Comparison of ENCODE assay signal across 8 cellular contexts in genomic region chr17:75940727-75941441, GRCh38. TPM values are rescaled to one million over a fixed set of nuclear protein-coding genes. Genes with fewer than 3 reads are reported as not detected.
DNase-seq lines count a peak whose midpoint lies in the region; ATAC-seq and TF ChIP-seq lines count a peak whose summit lies in the region.

A gene with protein sequence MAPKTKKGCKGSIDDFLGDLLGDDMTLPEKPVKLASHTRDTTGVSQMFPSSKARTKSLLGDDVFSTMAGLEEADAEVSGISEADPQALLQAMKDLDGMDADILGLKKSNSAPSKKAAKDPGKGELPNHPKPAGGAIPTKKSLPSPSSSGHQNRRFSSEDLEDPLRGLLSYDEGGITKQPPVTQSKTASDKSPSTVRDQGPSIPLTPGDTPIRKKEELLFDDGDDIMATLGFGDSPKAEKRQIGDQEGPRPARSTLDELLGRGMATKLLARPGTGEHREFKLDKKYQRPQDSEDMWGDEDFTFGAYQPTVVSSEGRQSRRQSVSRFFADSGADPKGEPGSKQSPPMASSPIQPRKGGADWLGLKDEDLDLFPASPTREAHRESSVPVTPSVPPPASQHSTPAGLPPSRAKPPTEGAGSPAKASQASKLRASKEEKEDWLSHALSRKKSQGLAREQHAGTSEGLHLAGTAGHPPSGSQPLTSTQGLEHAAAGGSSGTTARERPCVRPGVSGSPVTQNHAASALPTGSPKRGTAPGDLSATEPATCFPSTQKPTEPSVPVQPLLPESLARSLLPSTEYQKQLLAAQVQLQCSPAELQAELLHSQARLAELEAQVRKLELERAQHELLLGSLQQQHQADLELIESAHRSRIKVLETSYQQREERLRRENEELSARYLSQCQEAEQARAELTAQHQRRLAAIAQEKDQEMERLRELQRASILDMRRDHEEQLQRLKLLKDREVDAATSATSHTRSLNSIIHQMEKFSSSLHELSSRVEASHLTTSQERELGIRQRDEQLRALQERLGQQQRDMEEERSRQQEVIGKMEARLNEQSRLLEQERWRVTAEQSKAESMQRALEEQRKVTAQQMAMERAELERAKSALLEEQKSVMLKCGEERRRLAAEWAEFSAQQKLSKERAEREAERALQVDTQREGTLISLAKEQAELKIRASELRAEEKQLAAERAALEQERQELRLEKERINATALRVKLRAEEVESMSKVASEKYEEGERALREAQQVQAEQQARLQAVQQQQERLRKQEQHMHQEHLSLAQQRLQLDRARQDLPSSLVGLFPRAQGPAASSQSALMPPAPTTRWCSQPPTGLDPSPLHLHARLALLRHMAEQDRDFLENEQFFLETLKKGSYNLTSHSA (minus strand): TSS chr17:75941042. CDS start chr17:75938149, 2,893 bp downstream.

- TF ChIP-seq CTCF in mucosa of descending colon (IDR thresholded peaks at IDR 0.05), result peak; percentile 12

- TF ChIP-seq EP300 in Ishikawa (IDR thresholded peaks at IDR 0.05; ENCODE audit: borderline replicate concordance), result peak; percentile 46; the same call in 1 of the 2 replicates

- no peaks in the 10 kb centered on the region for H3K36me3 ChIP-seq in mucosa of descending colon (ENCODE audit: low read depth)

- H3K27ac ChIP-seq in epithelial cell of prostate, result no peak within 1 kb of the TSS

- TF ChIP-seq RAD21 in Ishikawa (IDR thresholded peaks at IDR 0.05; ENCODE audit: low read depth), result no peak

- intact Hi-C loops in mucosa of descending colon (cut with DNase I, micrococcal nuclease), result no loop called here

- ATAC-seq in GM21529 (IDR thresholded peaks at IDR 0.05; ENCODE audit: unreplicated experiment) (peak; percentile 93), mucosa of descending colon (peak; percentile 100)

- no peaks in the 10 kb centered on the region for H3K9me3 ChIP-seq in mucosa of descending colon

- H3K4me1 ChIP-seq in mucosa of descending colon (ENCODE audit: low read depth), result peaks cover 10% of the 10 kb centered on the region

- peak within 1 kb of the TSS; percentile 65 for H3K4me3 ChIP-seq in mucosa of descending colon

- DNase-seq in DMS 273 (lab: John Stamatoyannopoulos, UW; ENCODE audit: unreplicated experiment) (peak; percentile 98), OCI-M2 (lab: John Stamatoyannopoulos, UW; ENCODE audit: unreplicated experiment) (peak; percentile 24), activated T-cell treated with anti-CD3 and anti-CD28 coated beads for 4 hours (peak; percentile 82), epithelial cell of prostate (ENCODE audit: low read depth, low spot score) (peak; percentile 60), mucosa of descending colon (peak; percentile 93 to 97 (median 96))
- DNase-seq in stimulated activated CD8-positive, alpha-beta memory T cell treated with anti-CD3 and anti-CD28 coated beads, Interleukin-4, amount 100 ng/mL, for 1 hour (ENCODE audit: low read depth in 2 of 2, low spot score in 1 of 2), result peak; percentile 68 to 81

TF ChIP-seq in Ishikawa, 13 proteins besides CTCF, POLR2A, EP300 and RAD21:
- TF ChIP-seq ZBTB7A (IDR thresholded peaks at IDR 0.05; ENCODE audit: low read depth) (peak; percentile 96), TAF1 (IDR thresholded peaks at IDR 0.05; ENCODE audit: low read depth) (peak; percentile 96), NFIC (IDR thresholded peaks at IDR 0.05) (peak; percentile 21; the same call in 1 of the 2 replicates), MAX (IDR thresholded peaks at IDR 0.05) (peak; percentile 98), FOXM1 (IDR thresholded peaks at IDR 0.05; ENCODE audit: borderline replicate concordance, low read depth) (no peak; the same call in 1 of the 2 replicates), YY1 (IDR thresholded peaks at IDR 0.05; ENCODE audit: low read depth) (peak; percentile 82), CEBPB (IDR thresholded peaks at IDR 0.05) (peak; percentile 31; the same call in 1 of the 2 replicates), TCF12 (IDR thresholded peaks at IDR 0.05; ENCODE audit: low read depth) (peak; percentile 87), TEAD4 (IDR thresholded peaks at IDR 0.05) (peak; percentile 72), CREB1 (IDR thresholded peaks at IDR 0.05; ENCODE audit: low read depth) (peak; percentile 21; the same call in 1 of the 2 replicates), EGR1 (IDR thresholded peaks at IDR 0.05) (peak; percentile 53; the same call in 1 of the 2 replicates)
- TF ChIP-seq, protein P1, sequence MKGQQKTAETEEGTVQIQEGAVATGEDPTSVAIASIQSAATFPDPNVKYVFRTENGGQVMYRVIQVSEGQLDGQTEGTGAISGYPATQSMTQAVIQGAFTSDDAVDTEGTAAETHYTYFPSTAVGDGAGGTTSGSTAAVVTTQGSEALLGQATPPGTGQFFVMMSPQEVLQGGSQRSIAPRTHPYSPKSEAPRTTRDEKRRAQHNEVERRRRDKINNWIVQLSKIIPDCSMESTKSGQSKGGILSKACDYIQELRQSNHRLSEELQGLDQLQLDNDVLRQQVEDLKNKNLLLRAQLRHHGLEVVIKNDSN (IDR thresholded peaks at IDR 0.05), result peak; percentile 65
- TF ChIP-seq, protein P2, sequence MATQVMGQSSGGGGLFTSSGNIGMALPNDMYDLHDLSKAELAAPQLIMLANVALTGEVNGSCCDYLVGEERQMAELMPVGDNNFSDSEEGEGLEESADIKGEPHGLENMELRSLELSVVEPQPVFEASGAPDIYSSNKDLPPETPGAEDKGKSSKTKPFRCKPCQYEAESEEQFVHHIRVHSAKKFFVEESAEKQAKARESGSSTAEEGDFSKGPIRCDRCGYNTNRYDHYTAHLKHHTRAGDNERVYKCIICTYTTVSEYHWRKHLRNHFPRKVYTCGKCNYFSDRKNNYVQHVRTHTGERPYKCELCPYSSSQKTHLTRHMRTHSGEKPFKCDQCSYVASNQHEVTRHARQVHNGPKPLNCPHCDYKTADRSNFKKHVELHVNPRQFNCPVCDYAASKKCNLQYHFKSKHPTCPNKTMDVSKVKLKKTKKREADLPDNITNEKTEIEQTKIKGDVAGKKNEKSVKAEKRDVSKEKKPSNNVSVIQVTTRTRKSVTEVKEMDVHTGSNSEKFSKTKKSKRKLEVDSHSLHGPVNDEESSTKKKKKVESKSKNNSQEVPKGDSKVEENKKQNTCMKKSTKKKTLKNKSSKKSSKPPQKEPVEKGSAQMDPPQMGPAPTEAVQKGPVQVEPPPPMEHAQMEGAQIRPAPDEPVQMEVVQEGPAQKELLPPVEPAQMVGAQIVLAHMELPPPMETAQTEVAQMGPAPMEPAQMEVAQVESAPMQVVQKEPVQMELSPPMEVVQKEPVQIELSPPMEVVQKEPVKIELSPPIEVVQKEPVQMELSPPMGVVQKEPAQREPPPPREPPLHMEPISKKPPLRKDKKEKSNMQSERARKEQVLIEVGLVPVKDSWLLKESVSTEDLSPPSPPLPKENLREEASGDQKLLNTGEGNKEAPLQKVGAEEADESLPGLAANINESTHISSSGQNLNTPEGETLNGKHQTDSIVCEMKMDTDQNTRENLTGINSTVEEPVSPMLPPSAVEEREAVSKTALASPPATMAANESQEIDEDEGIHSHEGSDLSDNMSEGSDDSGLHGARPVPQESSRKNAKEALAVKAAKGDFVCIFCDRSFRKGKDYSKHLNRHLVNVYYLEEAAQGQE (IDR thresholded peaks at IDR 0.05; ENCODE audit: low read depth), result 0 out of 2 replicates have a peak, but pooled peaks have one; percentile 19
TF ChIP-seq in Ishikawa: peak in this region for 12.

RNA-seq across cellular contexts. Expression of the gene that starts here (rescaled TPM):
- total RNA-seq in mucosa of descending colon, result 10 to 100 TPM in 1 of 3 donors, 1 to 10 TPM in 2; 5.2 to 13.6 (median 5.5) TPM

Comparison
In these comparisons a context has a peak if more than half of its experiments do, and no peak if none do; other contexts are left out.
1. DNase-seq: peak in every context shown above with its lines; median percentile 98 in DMS 273; 96 in mucosa of descending colon; 82 in activated T-cell treated with anti-CD3 and anti-CD28 coated beads for 4 hours; 74 in stimulated activated CD8-positive, alpha-beta memory T cell treated with anti-CD3 and anti-CD28 coated beads, Interleukin-4, amount 100 ng/mL, for 1 hour; 60 in epithelial cell of prostate; 24 in OCI-M2.